ENCODE assay signal across 8 cellular contexts in the genomic region with DNA sequence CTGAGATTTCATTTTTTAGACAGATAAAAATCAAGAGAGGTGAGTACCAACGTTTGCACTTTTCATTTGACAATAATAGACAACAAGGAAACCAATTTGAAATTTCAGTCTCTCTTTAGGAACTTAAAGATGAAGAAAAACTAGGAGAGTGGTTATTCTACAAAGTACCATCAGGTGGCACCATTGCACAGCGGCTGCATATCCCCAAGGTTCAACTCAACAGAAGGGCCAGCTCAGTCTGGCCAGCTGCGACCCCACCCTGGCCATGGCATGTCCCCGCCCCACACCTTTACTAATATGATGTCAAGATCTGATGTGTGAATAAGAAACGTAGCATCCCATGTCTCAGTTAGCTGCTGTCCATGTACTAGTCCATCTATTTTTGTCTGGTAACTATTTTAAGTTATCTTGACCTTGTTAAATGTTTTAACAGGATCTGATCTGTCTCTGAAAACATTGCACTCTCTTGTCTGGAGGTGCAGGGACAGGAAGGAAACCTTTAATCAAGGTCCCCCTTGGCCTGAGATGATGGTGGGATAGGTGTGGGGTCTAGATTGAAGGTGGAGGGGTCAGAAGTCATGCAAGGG. TPM values are rescaled to one million over a fixed set of nuclear protein-coding genes. Genes with fewer than 3 reads are reported as not detected.
DNase-seq lines count a peak whose midpoint lies in the region; ATAC-seq and TF ChIP-seq lines count a peak whose summit lies in the region.

No MANE protein-coding gene starts in this region.

- TF ChIP-seq CTCF in cardiac fibroblast (IDR thresholded peaks at IDR 0.05; ENCODE audit: low read depth, low read length) = peak; percentile 83

- H3K4me3 Mint-ChIP-seq in stimulated activated naive B cell treated with anti-CD40 and anti-IgM and Interleukin-4, amounts not matched to agents 10 μg/mL and 1 μg/mL and 100 μg/mL, for 72 hours = no peak overlapping the region

- no peaks in the 10 kb centered on the region for H3K9me3 Mint-ChIP-seq in stimulated activated naive B cell treated with anti-CD40 and anti-IgM and Interleukin-4, amounts not matched to agents 10 μg/mL and 1 μg/mL and 100 μg/mL, for 72 hours

- H3K4me3 ChIP-seq in cardiac fibroblast (replicated peaks in 1 of 2; ENCODE audit: low read depth in 2 of 2, low read length in 2 of 2) = no peak overlapping the region

- H3K36me3 Mint-ChIP-seq in stimulated activated naive B cell treated with anti-CD40 and anti-IgM and Interleukin-4, amounts not matched to agents 10 μg/mL and 1 μg/mL and 100 μg/mL, for 72 hours = no peaks in the 10 kb centered on the region

- intact Hi-C loops in left colon (cut with DNase I, micrococcal nuclease) = loop anchor here in 1 of 2 donors (2.0 to 5.0 kb wide), 2 partner anchors 186 to 202 kb away; no protein-coding TSS in a partner anchor

- H3K27me3 Mint-ChIP-seq in stimulated activated naive B cell treated with anti-CD40 and anti-IgM and Interleukin-4, amounts not matched to agents 10 μg/mL and 1 μg/mL and 100 μg/mL, for 72 hours = peaks cover 0 to 13% of the 10 kb centered on the region in 2 donors

- H3K4me1 Mint-ChIP-seq in stimulated activated naive B cell treated with anti-CD40 and anti-IgM and Interleukin-4, amounts not matched to agents 10 μg/mL and 1 μg/mL and 100 μg/mL, for 72 hours = peaks cover 0 to 2% of the 10 kb centered on the region in 2 donors

- peak; percentile 48 to 59 for DNase-seq in NCI-H2081 (lab: John Stamatoyannopoulos, UW)
- DNase-seq in NCI-H2081 treated with DMSO at 0.1 percent for 48 hours (lab: John Stamatoyannopoulos, UW) = no peak
- peak; percentile 44 for DNase-seq in KG1 (lab: John Stamatoyannopoulos, UW)
- peak; percentile 62 for DNase-seq in RPMI8226
- peak; percentile 79 to 81 for DNase-seq in cardiac fibroblast (ENCODE audit: low read depth in 2 of 2)
- DNase-seq in left colon = no peak
- DNase-seq in stimulated activated naive B cell treated with anti-CD40 and anti-IgM and Interleukin-4, amounts not matched to agents 10 μg/mL and 1 μg/mL and 100 μg/mL, for 72 hours = no peak
- no peak for DNase-seq in GM19240 (ENCODE audit: insufficient read length, low spot score)

- ATAC-seq in left colon = peak; percentile 82
- ATAC-seq in stimulated activated naive B cell treated with anti-CD40 and anti-IgM and Interleukin-4, amounts not matched to agents 10 μg/mL and 1 μg/mL and 100 μg/mL, for 72 hours (replicated peaks) = peak; percentile 67 to 78

- H3K27ac Mint-ChIP-seq in stimulated activated naive B cell treated with anti-CD40 and anti-IgM and Interleukin-4, amounts not matched to agents 10 μg/mL and 1 μg/mL and 100 μg/mL, for 72 hours = no peak overlapping the region

RNA-seq across cellular contexts. Expression of gene CGNL1, which starts 35.5 kb away (rescaled TPM):
- 1 to 10 TPM; 2.8 to 4.1 TPM for total RNA-seq in left colon

Comparison
In these comparisons a context has a peak if more than half of its experiments do, and no peak if none do; other contexts are left out.
1. DNase-seq: peak in NCI-H2081 (2 of 2), KG1 (single experiment), RPMI8226 (single experiment) and cardiac fibroblast (2 of 2); none in NCI-H2081 treated with DMSO at 0.1 percent for 48 hours (single experiment), left colon (0 of 2), stimulated activated naive B cell treated with anti-CD40 and anti-IgM and Interleukin-4, amounts not matched to agents 10 μg/mL and 1 μg/mL and 100 μg/mL, for 72 hours (single experiment) and GM19240 (single experiment).